Comparison of ENCODE assay signal across 1 cellular context in the genomic region with DNA sequence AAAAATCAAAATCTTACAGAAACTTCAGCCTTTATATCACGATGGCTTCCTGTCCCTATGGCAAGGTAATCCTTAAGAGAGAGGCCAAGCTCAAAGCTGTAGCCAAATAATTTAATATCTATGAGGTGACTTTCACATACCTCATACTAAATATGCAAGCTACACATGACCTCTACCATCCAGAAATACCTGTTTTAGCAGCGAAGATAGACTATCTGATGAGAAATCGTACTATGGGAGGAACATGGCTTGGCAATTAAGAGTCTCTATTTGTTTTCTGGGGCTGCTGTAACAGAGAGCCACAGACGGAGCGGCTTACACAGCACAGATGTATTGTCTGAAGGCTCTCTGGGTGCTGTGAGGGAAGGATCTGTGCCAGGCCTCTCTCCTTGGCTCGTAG.
TF ChIP-seq lines count a peak whose summit lies in the region.

No MANE protein-coding gene starts in this region.

TF ChIP-seq in WTC11, 78 proteins besides CTCF, POLR2A, EP300 and RAD21 (continued from another document):
- TF ChIP-seq, protein P1, sequence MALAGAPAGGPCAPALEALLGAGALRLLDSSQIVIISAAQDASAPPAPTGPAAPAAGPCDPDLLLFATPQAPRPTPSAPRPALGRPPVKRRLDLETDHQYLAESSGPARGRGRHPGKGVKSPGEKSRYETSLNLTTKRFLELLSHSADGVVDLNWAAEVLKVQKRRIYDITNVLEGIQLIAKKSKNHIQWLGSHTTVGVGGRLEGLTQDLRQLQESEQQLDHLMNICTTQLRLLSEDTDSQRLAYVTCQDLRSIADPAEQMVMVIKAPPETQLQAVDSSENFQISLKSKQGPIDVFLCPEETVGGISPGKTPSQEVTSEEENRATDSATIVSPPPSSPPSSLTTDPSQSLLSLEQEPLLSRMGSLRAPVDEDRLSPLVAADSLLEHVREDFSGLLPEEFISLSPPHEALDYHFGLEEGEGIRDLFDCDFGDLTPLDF (CRISPR knock-in tag; IDR thresholded peaks at IDR 0.05) = no peak
- no peak for TF ChIP-seq NFYB (CRISPR knock-in tag; conservative IDR thresholded peaks at IDR 0.05; ENCODE audit: low read depth)
